Comparison of ENCODE assay signal across 6 cellular contexts in genomic region chr19:14275823-14276222, GRCh38.
DNase-seq lines count a peak whose midpoint lies in the region; ATAC-seq and TF ChIP-seq lines count a peak whose summit lies in the region.
"Not testable (repeated sequence)": the region's sequence is repeated elsewhere in the genome, so short reads cannot be mapped to it uniquely, and the experiment has no call there.

No MANE protein-coding gene starts in this region.

- POLR2A ChIA-PET in HCT116 (lab: Charles Lee) = not testable (repeated sequence)

- not testable (repeated sequence) for H3K9ac ChIP-seq in HCT116 (ENCODE audit: low read length)

- H3K9me3 Mint-ChIP-seq in activated naive CD4-positive, alpha-beta T cell treated with anti-CD3 and anti-CD28 coated beads for 36 hours = peaks cover 10% of the 10 kb centered on the region
- H3K9me3 Mint-ChIP-seq in activated naive CD8-positive, alpha-beta T cell (ENCODE audit: low read depth); effector memory CD8-positive, alpha-beta T cell; natural killer cell; stimulated activated effector memory CD8-positive, alpha-beta T cell treated with anti-CD3 and anti-CD28 coated beads, Interleukin-12 subunit alpha, Interleukin-12 subunit beta, amount 100 ng/mL, for 72 hours: not testable (repeated sequence)

- H3K4me1 Mint-ChIP-seq in activated naive CD4-positive, alpha-beta T cell treated with anti-CD3 and anti-CD28 coated beads for 36 hours (ENCODE audit: low read depth) = peaks cover 16% of the 10 kb centered on the region
- peaks cover 14% of the 10 kb centered on the region for H3K4me1 Mint-ChIP-seq in activated naive CD8-positive, alpha-beta T cell (ENCODE audit: low read depth)
- H3K4me1 Mint-ChIP-seq in effector memory CD8-positive, alpha-beta T cell (ENCODE audit: low read depth in 2 of 2) = peaks cover 12 to 19% of the 10 kb centered on the region in 2 donors
- H3K4me1 Mint-ChIP-seq in natural killer cell = peaks cover 16 to 30% of the 10 kb centered on the region in 2 donors
- H3K4me1 Mint-ChIP-seq in stimulated activated effector memory CD8-positive, alpha-beta T cell treated with anti-CD3 and anti-CD28 coated beads, Interleukin-12 subunit alpha, Interleukin-12 subunit beta, amount 100 ng/mL, for 72 hours = peaks cover 13% of the 10 kb centered on the region

- not testable (repeated sequence) for H3K36me3 Mint-ChIP-seq in activated naive CD4-positive, alpha-beta T cell treated with anti-CD3 and anti-CD28 coated beads for 36 hours (ENCODE audit: low read depth); activated naive CD8-positive, alpha-beta T cell; natural killer cell; stimulated activated effector memory CD8-positive, alpha-beta T cell treated with anti-CD3 and anti-CD28 coated beads, Interleukin-12 subunit alpha, Interleukin-12 subunit beta, amount 100 ng/mL, for 72 hours
- H3K36me3 Mint-ChIP-seq in effector memory CD8-positive, alpha-beta T cell (ENCODE audit: insufficient read depth) = peaks cover 34% of the 10 kb centered on the region

- not testable (repeated sequence) for TF ChIP-seq CTCF in HCT116 (IDR thresholded peaks at IDR 0.05 in 2 of 3, conservative IDR thresholded peaks at IDR 0.05 in 1 of 3; ENCODE audit: borderline replicate concordance in 1 of 3, insufficient read depth in 1 of 3, low read depth in 2 of 3, low read length in 2 of 3); natural killer cell (IDR thresholded peaks at IDR 0.05)

- not testable (repeated sequence) for H3K9me2 ChIP-seq in HCT116 (ENCODE audit: insufficient read depth)

- CTCF ChIA-PET in HCT116 (lab: Charles Lee) = not testable (repeated sequence)
- CTCF ChIA-PET in activated naive CD4-positive, alpha-beta T cell treated with anti-CD3 and anti-CD28 coated beads for 36 hours (lab: Charles Lee) = interaction anchor here (0.7 to 1.3 kb wide), 2 partner anchors 72 to 158 kb away, joined by 3 read pairs; no protein-coding TSS in a partner anchor

- not testable (repeated sequence) for H4K20me1 ChIP-seq in HCT116 (ENCODE audit: insufficient read depth)

- H3K4me3 ChIP-seq in HCT116 (replicated peaks in 1 of 2; ENCODE audit: low read depth in 1 of 2, low read length in 2 of 2) = not testable (repeated sequence)

- not testable (repeated sequence) for H3K27me3 ChIP-seq in HCT116 (ENCODE audit: insufficient read depth, low read length)

- H3K27ac Mint-ChIP-seq in activated naive CD4-positive, alpha-beta T cell treated with anti-CD3 and anti-CD28 coated beads for 36 hours = peak overlapping the region; percentile 18
- H3K27ac Mint-ChIP-seq in activated naive CD8-positive, alpha-beta T cell = not testable (repeated sequence)
- peak overlapping the region; percentile 93 to 99 for H3K27ac Mint-ChIP-seq in effector memory CD8-positive, alpha-beta T cell
- H3K27ac Mint-ChIP-seq in natural killer cell = peak overlapping the region; percentile 82 to 97
- peak overlapping the region; percentile 82 for H3K27ac Mint-ChIP-seq in stimulated activated effector memory CD8-positive, alpha-beta T cell treated with anti-CD3 and anti-CD28 coated beads, Interleukin-12 subunit alpha, Interleukin-12 subunit beta, amount 100 ng/mL, for 72 hours

- BruUV-seq in HCT116 (replicated peaks; lab: Mats Ljungman, UMichigan) = not testable (repeated sequence)

- not testable (repeated sequence) for H3K4me1 ChIP-seq in HCT116 (ENCODE audit: control insufficient read depth in 1 of 2, insufficient read depth in 2 of 2, low read length in 2 of 2)

- not testable (repeated sequence) for TF ChIP-seq RAD21 in HCT116 (IDR thresholded peaks at IDR 0.05; ENCODE audit: low read depth)

- H3K4me3 Mint-ChIP-seq in activated naive CD4-positive, alpha-beta T cell treated with anti-CD3 and anti-CD28 coated beads for 36 hours; stimulated activated effector memory CD8-positive, alpha-beta T cell treated with anti-CD3 and anti-CD28 coated beads, Interleukin-12 subunit alpha, Interleukin-12 subunit beta, amount 100 ng/mL, for 72 hours: not testable (repeated sequence)
- H3K4me3 Mint-ChIP-seq in activated naive CD8-positive, alpha-beta T cell = peak overlapping the region; percentile 20
- H3K4me3 Mint-ChIP-seq in effector memory CD8-positive, alpha-beta T cell = peak overlapping the region in 1 of 2 donors; percentile 59
- H3K4me3 Mint-ChIP-seq in natural killer cell = peak overlapping the region; percentile 94

- RAD21 ChIA-PET in HCT116 (lab: Charles Lee; ENCODE audit: low non-redundant PET in 1 of 2, low total read pairs in 2 of 2, uncharacterized antibody in 2 of 2, unreplicated experiment in 2 of 2) = not testable (repeated sequence)

- TF ChIP-seq POLR2A in HCT116 (IDR thresholded peaks at IDR 0.05; ENCODE audit: borderline replicate concordance, extremely low read depth, insufficient read depth, insufficient read length) = not testable (repeated sequence)

- ATAC-seq in HCT116; effector memory CD8-positive, alpha-beta T cell (replicated peaks); natural killer cell; stimulated activated effector memory CD8-positive, alpha-beta T cell treated with anti-CD3 and anti-CD28 coated beads, Interleukin-12 subunit alpha, Interleukin-12 subunit beta, amount 100 ng/mL, for 72 hours: not testable (repeated sequence)

- not testable (repeated sequence) for H3K4me2 ChIP-seq in HCT116 (ENCODE audit: low read length)

- not testable (repeated sequence) for DNase-seq in HCT116 (ENCODE audit: low read depth, low spot score); activated naive CD4-positive, alpha-beta T cell treated with anti-CD3 and anti-CD28 coated beads for 36 hours; effector memory CD8-positive, alpha-beta T cell; natural killer cell; stimulated activated effector memory CD8-positive, alpha-beta T cell treated with anti-CD3 and anti-CD28 coated beads, Interleukin-12 subunit alpha, Interleukin-12 subunit beta, amount 100 ng/mL, for 72 hours (ENCODE audit: low spot score in 2 of 2)

- H3K27me3 Mint-ChIP-seq in activated naive CD4-positive, alpha-beta T cell treated with anti-CD3 and anti-CD28 coated beads for 36 hours (ENCODE audit: low read depth); activated naive CD8-positive, alpha-beta T cell; natural killer cell (ENCODE audit: low read depth in 2 of 2): not testable (repeated sequence)
- peaks cover 0 to 11% of the 10 kb centered on the region in 2 donors for H3K27me3 Mint-ChIP-seq in effector memory CD8-positive, alpha-beta T cell

- H3K79me2 ChIP-seq in HCT116 (ENCODE audit: insufficient read depth, low read length) = not testable (repeated sequence)

- not testable (repeated sequence) for H3K9me3 ChIP-seq in HCT116 (ENCODE audit: control insufficient read depth in 1 of 2, insufficient read depth in 1 of 2, low read depth in 1 of 2, low read length in 2 of 2)

- H2AFZ ChIP-seq in HCT116 (ENCODE audit: low read depth, low read length, poor library complexity, severe bottlenecking) = not testable (repeated sequence)

- intact Hi-C loops in HCT116 (cut with micrococcal nuclease) = not testable (repeated sequence)
- intact Hi-C loops in activated naive CD4-positive, alpha-beta T cell treated with anti-CD3 and anti-CD28 coated beads for 36 hours (cut with micrococcal nuclease) = loop anchor here (10.0 kb wide), 1 partner anchor 51 kb away; no protein-coding TSS in a partner anchor
- intact Hi-C loops in natural killer cell (cut with micrococcal nuclease) = loop anchor here (10.0 kb wide), 1 partner anchor 111 kb away; no protein-coding TSS in a partner anchor

- not testable (repeated sequence) for H3K36me3 ChIP-seq in HCT116 (ENCODE audit: control insufficient read depth in 1 of 2, insufficient read depth in 2 of 2, low read length in 2 of 2)

- not testable (repeated sequence) for H3K27ac ChIP-seq in HCT116 (ENCODE audit: low read depth, low read length)

TF ChIP-seq in HCT116, 20 proteins besides CTCF, POLR2A, EP300 and RAD21:
- peak; percentile 73; the same call in 1 of the 2 replicates for TF ChIP-seq CBX3 (IDR thresholded peaks at IDR 0.05; ENCODE audit: low read depth)
